In the genomic region with DNA sequence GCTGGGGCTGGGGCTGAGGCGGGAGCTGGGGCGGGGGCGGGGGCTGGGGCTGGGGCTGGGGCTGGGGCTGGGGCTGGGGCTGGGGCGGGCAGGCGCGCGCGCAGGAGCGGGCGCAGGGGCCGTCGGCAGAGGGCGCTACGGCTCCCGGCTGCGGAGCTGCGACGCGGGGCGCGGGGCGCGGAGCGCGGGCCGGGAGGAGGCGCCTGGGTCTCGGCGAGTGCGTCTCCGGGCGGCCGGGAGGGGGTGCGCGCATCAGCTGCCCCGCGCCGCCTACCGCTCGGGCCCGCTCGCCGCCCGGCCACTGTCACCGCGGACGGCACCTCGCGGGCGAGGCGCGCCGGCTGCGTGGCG, we compare ENCODE assay signal across 8 cellular contexts. TPM values are rescaled to one million over a fixed set of nuclear protein-coding genes. Genes with fewer than 3 reads are reported as not detected.
DNase-seq lines count a peak whose midpoint lies in the region; ATAC-seq and TF ChIP-seq lines count a peak whose summit lies in the region.

No MANE protein-coding gene starts in this region.

- BruUV-seq in Calu3 (replicated peaks; lab: Mats Ljungman, UMichigan) = no TSS peak

- no peak overlapping the region for H3K4me3 ChIP-seq in fibroblast of the aortic adventitia (ENCODE audit: low read depth, low read length)
- peak overlapping the region; percentile 25 to 82 for H3K4me3 ChIP-seq in neuronal stem cell (ENCODE audit: low read length in 2 of 2)

- H3K14ac ChIP-seq in neuronal stem cell (ENCODE audit: low read length) = no peak overlapping the region

- H3K27me3 Mint-ChIP-seq in Calu3 (ENCODE audit: unreplicated experiment) = peaks cover 67% of the 10 kb centered on the region
- peaks cover 60% of the 10 kb centered on the region for H3K27me3 Mint-ChIP-seq in activated T-cell treated with anti-CD3 and anti-CD28 coated beads, Interleukin-2, amount 50 U/mL, for 4 hours (ENCODE audit: low read depth)

- peaks cover 0 to 2% of the 10 kb centered on the region in 2 donors for H3K4me1 ChIP-seq in neuronal stem cell (ENCODE audit: control insufficient read depth in 2 of 2, insufficient read depth in 1 of 2, low read depth in 1 of 2, low read length in 2 of 2)

- peaks cover 8% of the 10 kb centered on the region for H3K9me3 Mint-ChIP-seq in Calu3 (ENCODE audit: low read depth, unreplicated experiment)
- peaks cover 5% of the 10 kb centered on the region for H3K9me3 Mint-ChIP-seq in activated T-cell treated with anti-CD3 and anti-CD28 coated beads, Interleukin-2, amount 50 U/mL, for 4 hours

- H3K79me1 ChIP-seq in neuronal stem cell (ENCODE audit: low read depth, low read length) = no peaks in the 10 kb centered on the region

- H3K9me3 ChIP-seq in neuronal stem cell (replicated peaks in 1 of 2; ENCODE audit: control insufficient read depth in 2 of 2, insufficient read depth in 1 of 2, low read depth in 1 of 2, low read length in 2 of 2) = peaks cover 0 to 1% of the 10 kb centered on the region in 2 donors

- no peak overlapping the region for H3K9ac ChIP-seq in neuronal stem cell (ENCODE audit: low read depth, low read length, poor library complexity)

- intact Hi-C loops in Calu3 (cut with micrococcal nuclease; ENCODE audit: unreplicated experiment) = loop anchor here (2.0 kb wide), 1 partner anchor 549 kb away; no protein-coding TSS in a partner anchor

- H3K18ac ChIP-seq in neuronal stem cell (ENCODE audit: low read length) = peak overlapping the region; percentile 46

- no CpG with 5 or more reads among the region's 55 CpGs for WGBS in neuronal stem cell (ENCODE audit: extremely low coverage in 2 of 2, insufficient read length in 2 of 2, insufficient replicate concordance in 1 of 2), 2 donors

- CTCF ChIA-PET in Calu3 (lab: Charles Lee) = no interaction called here

- H2BK120ac ChIP-seq in neuronal stem cell (ENCODE audit: low read depth, low read length) = no peak overlapping the region

- ATAC-seq in GM21786 (IDR thresholded peaks at IDR 0.05; ENCODE audit: unreplicated experiment) = peak; percentile 58
- peak; percentile 83 to 86 for ATAC-seq in activated T-cell treated with anti-CD3 and anti-CD28 coated beads, Interleukin-2, amount 50 U/mL, for 4 hours
- no peak for ATAC-seq in GM18870 (IDR thresholded peaks at IDR 0.05; ENCODE audit: unreplicated experiment)

- H2BK12ac ChIP-seq in neuronal stem cell (ENCODE audit: low read length) = no peak overlapping the region

- H2AFZ ChIP-seq in neuronal stem cell (ENCODE audit: low read length) = peak overlapping the region; percentile 74

- H3K27ac ChIP-seq in neuronal stem cell (replicated peaks; ENCODE audit: low read length) = no peak overlapping the region

- H3K4me1 Mint-ChIP-seq in Calu3 (ENCODE audit: low read depth, unreplicated experiment) = no peaks in the 10 kb centered on the region
- H3K4me1 Mint-ChIP-seq in activated T-cell treated with anti-CD3 and anti-CD28 coated beads, Interleukin-2, amount 50 U/mL, for 4 hours (ENCODE audit: low read depth) = peaks cover 3% of the 10 kb centered on the region

- H4K91ac ChIP-seq in neuronal stem cell (ENCODE audit: low read depth, low read length, poor library complexity) = no peak overlapping the region

- no peak overlapping the region for H2AK5ac ChIP-seq in neuronal stem cell (ENCODE audit: low read depth, low read length)

- peak overlapping the region; percentile 99 for H3K4me2 ChIP-seq in neuronal stem cell (ENCODE audit: insufficient read depth, low read length, poor library complexity, severe bottlenecking)

- peaks cover 7% of the 10 kb centered on the region for H3K36me3 Mint-ChIP-seq in Calu3 (ENCODE audit: insufficient read depth, unreplicated experiment)
- no peaks in the 10 kb centered on the region for H3K36me3 Mint-ChIP-seq in activated T-cell treated with anti-CD3 and anti-CD28 coated beads, Interleukin-2, amount 50 U/mL, for 4 hours (ENCODE audit: insufficient read depth)

- no peak overlapping the region for H3K4ac ChIP-seq in neuronal stem cell (ENCODE audit: low read length)

- no peak overlapping the region for H4K8ac ChIP-seq in neuronal stem cell (ENCODE audit: low read depth, low read length)

- peaks cover 0 to 50% (median 23%) of the 10 kb centered on the region in 3 experiments for H3K27me3 ChIP-seq in neuronal stem cell (ENCODE audit: control insufficient read depth in 3 of 3, insufficient read depth in 3 of 3, low read depth in 1 of 3, low read length in 3 of 3)

- no peak overlapping the region for H2BK15ac ChIP-seq in neuronal stem cell (ENCODE audit: low read length)

- H3K4me3 Mint-ChIP-seq in Calu3 (ENCODE audit: low read depth, unreplicated experiment) = peak overlapping the region; percentile 54
- H3K4me3 Mint-ChIP-seq in activated T-cell treated with anti-CD3 and anti-CD28 coated beads, Interleukin-2, amount 50 U/mL, for 4 hours = no peak overlapping the region

- no peak overlapping the region for H2BK5ac ChIP-seq in neuronal stem cell (ENCODE audit: low read length)

- H3K23ac ChIP-seq in neuronal stem cell (ENCODE audit: low read depth, low read length, poor library complexity) = no peak overlapping the region

- no peaks in the 10 kb centered on the region for H3K36me3 ChIP-seq in neuronal stem cell (replicated peaks in 1 of 2; ENCODE audit: control insufficient read depth in 2 of 2, insufficient read depth in 2 of 2, low read length in 2 of 2)

- no peak for TF ChIP-seq CTCF in Calu3 (IDR thresholded peaks at IDR 0.05; ENCODE audit: unreplicated experiment)
- peak; percentile 19 for TF ChIP-seq CTCF in fibroblast of the aortic adventitia (IDR thresholded peaks at IDR 0.05; ENCODE audit: insufficient read depth, low read length)

- no peak overlapping the region for H3K27ac Mint-ChIP-seq in Calu3 (ENCODE audit: unreplicated experiment)

- DNase-seq in Calu3 (peak; percentile 66), NCI-H510A (lab: John Stamatoyannopoulos, UW) (peak; percentile 28), fibroblast of the aortic adventitia (ENCODE audit: low read depth) (peak; percentile 4), neuronal stem cell (ENCODE audit: low spot score) (peak; percentile 78), NCI-H2171 (lab: John Stamatoyannopoulos, UW) (no peak)
- no peak for DNase-seq in activated T-cell treated with anti-CD3 and anti-CD28 coated beads, Interleukin-2, amount 50 U/mL, for 4 hours

RNA-seq across cellular contexts. Expression of a gene that starts 0.4 kb away (rescaled TPM):
- total RNA-seq in Calu3 (2022) = not detected in 2 replicates
- not detected for total RNA-seq in activated T-cell treated with anti-CD3 and anti-CD28 coated beads, Interleukin-2, amount 50 U/mL, for 4 hours
- total RNA-seq in fibroblast of the aortic adventitia (ENCODE audit: low replicate concordance) = 0.36 TPM in 1 of 2 replicates, not detected in the other
- polyA plus RNA-seq in neuronal stem cell (2013, experiment 1 of 2) = 0.13 TPM
- polyA plus RNA-seq in neuronal stem cell (2013, experiment 2 of 2) = 0.18 TPM

Comparison
In these comparisons a context has a peak if more than half of its experiments do, and no peak if none do; other contexts are left out.
1. DNase-seq: peak in Calu3 (single experiment), NCI-H510A (single experiment), fibroblast of the aortic adventitia (single experiment) and neuronal stem cell (single experiment); none in activated T-cell treated with anti-CD3 and anti-CD28 coated beads, Interleukin-2, amount 50 U/mL, for 4 hours (single experiment) and NCI-H2171 (single experiment).